ENCODE assay signal across 11 cellular contexts in the genomic region with DNA sequence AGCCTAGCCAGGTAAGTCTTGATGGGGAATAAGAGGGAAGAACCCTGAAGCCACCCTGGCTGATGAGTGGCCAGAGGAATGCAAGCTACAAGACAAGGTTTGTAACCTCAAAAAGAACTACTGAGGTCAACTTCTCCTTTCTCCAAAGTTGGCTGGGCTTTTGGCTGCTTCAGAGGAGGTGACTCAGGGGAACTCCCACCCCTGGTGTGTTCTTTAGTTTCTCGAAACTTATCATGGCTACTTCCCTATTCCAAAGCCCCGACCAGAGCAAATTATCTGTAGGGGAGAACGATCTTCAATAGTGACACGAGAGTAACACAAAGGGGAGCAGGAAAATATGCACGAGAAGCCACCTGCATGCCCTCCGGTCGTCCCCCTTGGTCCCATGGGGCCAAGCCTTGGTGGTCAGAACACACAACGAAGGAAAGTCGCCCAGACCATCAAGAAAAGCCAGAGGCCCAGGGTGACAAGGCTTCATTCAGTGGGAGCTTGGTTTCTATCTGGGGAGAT. TPM values are rescaled to one million over a fixed set of nuclear protein-coding genes. Genes with fewer than 3 reads are reported as not detected.
A peak's percentile ranks its signal among the peaks of the same experiment; 100 is the strongest.
DNase-seq lines count a peak whose midpoint lies in the region; ATAC-seq lines count a peak whose summit lies in the region.
"Had no signal": no experiment of that assay in that cellular context is flagged by ENCODE, and none has a peak within 500 bp of the region (broad histone marks: within the 10 kb centered on the region; RNA-seq: fewer than 3 reads in every experiment).

No MANE protein-coding gene starts in this region.

- H3K27me3 Mint-ChIP-seq in naive thymus-derived CD4-positive, alpha-beta T cell: no peaks in the 10 kb centered on the region
- no peaks in the 10 kb centered on the region for H3K27me3 Mint-ChIP-seq in activated CD4-positive, alpha-beta T cell treated with anti-CD3 and anti-CD28 coated beads, Interleukin-2, amount 10 ng/mL, durations not matched to agents 24 days and 14 days

- peak overlapping the region in 1 of 9 donors; percentile 66 for H3K27ac Mint-ChIP-seq in naive thymus-derived CD4-positive, alpha-beta T cell
- no peak overlapping the region for H3K27ac Mint-ChIP-seq in activated CD4-positive, alpha-beta T cell treated with anti-CD3 and anti-CD28 coated beads, Interleukin-2, amount 10 ng/mL, durations not matched to agents 24 days and 14 days
- H3K27ac Mint-ChIP-seq: T-helper 1 cell treated with Interleukin-12 subunit alpha and Interleukin-12 subunit beta and Interleukin-4 antibody, amounts not matched to agents 30 μg/mL and 1 μg/mL, for 36 hours had no signal

- no peaks in the 10 kb centered on the region for H3K9me3 ChIP-seq in naive thymus-derived CD4-positive, alpha-beta T cell (ENCODE audit: control insufficient read depth in 2 of 3, low read length in 3 of 3)
- H3K9me3 ChIP-seq: thoracic aorta had no signal

- intact Hi-C loops in naive thymus-derived CD4-positive, alpha-beta T cell (cut with micrococcal nuclease): no loop called here
- intact Hi-C loops in activated CD4-positive, alpha-beta T cell treated with anti-CD3 and anti-CD28 coated beads, Interleukin-2, amount 10 ng/mL, durations not matched to agents 24 days and 14 days (cut with micrococcal nuclease): loop anchor here (10.0 kb wide), 1 partner anchor 1103 kb away; the partner anchor contains the start of gene MORF4L1

- no peaks in the 10 kb centered on the region for H3K36me3 ChIP-seq in naive thymus-derived CD4-positive, alpha-beta T cell (ENCODE audit: control insufficient read depth in 2 of 3, insufficient read depth in 3 of 3, low read length in 3 of 3)
- H3K36me3 ChIP-seq: thoracic aorta had no signal

- H3K4me1 Mint-ChIP-seq in naive thymus-derived CD4-positive, alpha-beta T cell: peaks cover 12 to 21% (median 14%) of the 10 kb centered on the region in 7 donors
- H3K4me1 Mint-ChIP-seq in activated CD4-positive, alpha-beta T cell treated with anti-CD3 and anti-CD28 coated beads, Interleukin-2, amount 10 ng/mL, durations not matched to agents 24 days and 14 days: peaks cover 41% of the 10 kb centered on the region

- no peaks in the 10 kb centered on the region for H3K27me3 ChIP-seq in naive thymus-derived CD4-positive, alpha-beta T cell (ENCODE audit: control insufficient read depth in 2 of 2, insufficient read depth in 2 of 2, low read length in 2 of 2)

- no peak overlapping the region for H3K27ac ChIP-seq in naive thymus-derived CD4-positive, alpha-beta T cell (ENCODE audit: low read depth, low read length)

- POLR2A ChIA-PET in naive thymus-derived CD4-positive, alpha-beta T cell (lab: Charles Lee): interaction anchor here (0.7 to 1.3 kb wide), 3 partner anchors 8 to 54 kb away, joined by 3 read pairs; no protein-coding TSS in a partner anchor

- ATAC-seq in GM18873 (IDR thresholded peaks at IDR 0.05; ENCODE audit: low FRiP score, unreplicated experiment) (peak; percentile 34), HG02759 (IDR thresholded peaks at IDR 0.05; ENCODE audit: unreplicated experiment) (peak; percentile 42)
- peak; percentile 78 for ATAC-seq in naive thymus-derived CD4-positive, alpha-beta T cell

- no peaks in the 10 kb centered on the region for H3K9me3 Mint-ChIP-seq in naive thymus-derived CD4-positive, alpha-beta T cell
- peaks cover 4% of the 10 kb centered on the region for H3K9me3 Mint-ChIP-seq in activated CD4-positive, alpha-beta T cell treated with anti-CD3 and anti-CD28 coated beads, Interleukin-2, amount 10 ng/mL, durations not matched to agents 24 days and 14 days
- H3K9me3 Mint-ChIP-seq: T-helper 1 cell treated with Interleukin-12 subunit alpha and Interleukin-12 subunit beta and Interleukin-4 antibody, amounts not matched to agents 30 μg/mL and 1 μg/mL, for 36 hours had no signal

- peaks cover 0 to 7% of the 10 kb centered on the region in 2 donors for H3K4me1 ChIP-seq in naive thymus-derived CD4-positive, alpha-beta T cell (ENCODE audit: control insufficient read depth in 2 of 2, insufficient read depth in 2 of 2, low read length in 2 of 2)

- no peak overlapping the region for H3K4me3 Mint-ChIP-seq in naive thymus-derived CD4-positive, alpha-beta T cell
- H3K4me3 Mint-ChIP-seq in activated CD4-positive, alpha-beta T cell treated with anti-CD3 and anti-CD28 coated beads, Interleukin-2, amount 10 ng/mL, durations not matched to agents 24 days and 14 days: no peak overlapping the region
- H3K4me3 Mint-ChIP-seq: T-helper 1 cell treated with Interleukin-12 subunit alpha and Interleukin-12 subunit beta and Interleukin-4 antibody, amounts not matched to agents 30 μg/mL and 1 μg/mL, for 36 hours had no signal

- DNase-seq in OCI-M1 (lab: John Stamatoyannopoulos, UW) (peak; percentile 93), NCI-H1694 (lab: John Stamatoyannopoulos, UW) (no peak), DMS 273 treated with DMSO at 0.1 percent for 48 hours (lab: John Stamatoyannopoulos, UW) (no peak)
- DNase-seq in naive thymus-derived CD4-positive, alpha-beta T cell: no peak
- DNase-seq in activated CD4-positive, alpha-beta T cell treated with anti-CD3 and anti-CD28 coated beads, Interleukin-2, amount 10 ng/mL, durations not matched to agents 24 days and 14 days: no peak
- DNase-seq in stimulated activated CD4-positive, alpha-beta T cell treated with anti-CD3 and anti-CD28 coated beads, Interleukin-4, amount 100 ng/mL, for 24 hours: no peak

- CTCF ChIA-PET in naive thymus-derived CD4-positive, alpha-beta T cell (lab: Charles Lee): no interaction called here

- H3K4me3 ChIP-seq in naive thymus-derived CD4-positive, alpha-beta T cell (ENCODE audit: low read length): no peak overlapping the region
- H3K4me3 ChIP-seq: thoracic aorta had no signal

- H3K36me3 Mint-ChIP-seq in naive thymus-derived CD4-positive, alpha-beta T cell: no peaks in the 10 kb centered on the region
- H3K36me3 Mint-ChIP-seq in activated CD4-positive, alpha-beta T cell treated with anti-CD3 and anti-CD28 coated beads, Interleukin-2, amount 10 ng/mL, durations not matched to agents 24 days and 14 days (ENCODE audit: low read depth): no peaks in the 10 kb centered on the region

RNA-seq across cellular contexts. Expression of gene BCL2A1, which starts 6.5 kb away (rescaled TPM):
- total RNA-seq in naive thymus-derived CD4-positive, alpha-beta T cell: 100 to 1,000 TPM in 1 of 5 experiments, 10 to 100 TPM in 4; 27.3 to 119 (median 31.0) TPM
- polyA plus RNA-seq in naive thymus-derived CD4-positive, alpha-beta T cell: 10 to 100 TPM; 28.1 to 29.4 TPM
- 110 and 111 TPM in 2 replicates for total RNA-seq in activated CD4-positive, alpha-beta T cell treated with anti-CD3 and anti-CD28 coated beads, Interleukin-2, amount 10 ng/mL, durations not matched to agents 24 days and 14 days
- polyA plus RNA-seq: neural cell had no signal
